23 cellular contexts compared by ENCODE assay signal in genomic region chr5:184461-184860, GRCh38. TPM values are rescaled to one million over a fixed set of nuclear protein-coding genes. Genes with fewer than 3 reads are reported as not detected.
DNase-seq lines count a peak whose midpoint lies in the region; ATAC-seq and TF ChIP-seq lines count a peak whose summit lies in the region.
"Had no signal": no experiment of that assay in that cellular context is flagged by ENCODE, and none has a peak within 500 bp of the region (broad histone marks: within the 10 kb centered on the region; RNA-seq: fewer than 3 reads in every experiment).

No MANE protein-coding gene starts in this region.

- DNase-seq in AG09319 (ENCODE audit: extremely low read depth, low read depth) (peak; percentile 41), PC-3 (peak; percentile 25), fibroblast of peridontal ligament (ENCODE audit: extremely low read depth) (peak; percentile 24), putamen (ENCODE audit: low spot score) (no peak), OCI-M1 (lab: John Stamatoyannopoulos, UW) (no peak)
- no peak for DNase-seq in naive thymus-derived CD4-positive, alpha-beta T cell
- DNase-seq in naive thymus-derived CD8-positive, alpha-beta T cell: no peak
- DNase-seq: BE2C, GF-D8, NCI-H1092 treated with DMSO at 0.1 percent for 48 hours, NCI-H146, NCI-H2029 treated with DMSO at 0.1 percent for 48 hours, NCI-H226, NCI-H524 had no signal

- H3K9me2 ChIP-seq in PC-3 (replicated peaks; ENCODE audit: low read length): no peaks in the 10 kb centered on the region

- H3F3A ChIP-seq in PC-3 (ENCODE audit: low read length, unreplicated experiment): no peaks in the 10 kb centered on the region

- H3K9me3 ChIP-seq in BLaER1 treated with 17β-estradiol and CSF1 and Interleukin-3, amounts not matched to agents 10 nM and 100 nM (replicated peaks in 1 of 11): no peaks in the 10 kb centered on the region
- H3K9me3 ChIP-seq in PC-3 (ENCODE audit: low read length): no peaks in the 10 kb centered on the region
- H3K9me3 ChIP-seq in naive thymus-derived CD4-positive, alpha-beta T cell (ENCODE audit: control insufficient read depth in 2 of 3, low read length in 3 of 3): no peaks in the 10 kb centered on the region
- H3K9me3 ChIP-seq: BE2C, HAP-1 had no signal

- BruUV-seq in PC-3 (replicated peaks; lab: Mats Ljungman, UMichigan): no TSS peak

- H3K27ac ChIP-seq in BLaER1 treated with 17β-estradiol and CSF1 and Interleukin-3, amounts not matched to agents 10 nM and 100 nM: no peak overlapping the region
- no peak overlapping the region for H3K27ac ChIP-seq in PC-3 (ENCODE audit: low read length)
- no peak overlapping the region for H3K27ac ChIP-seq in naive thymus-derived CD4-positive, alpha-beta T cell (ENCODE audit: low read depth, low read length)
- H3K27ac ChIP-seq: HL-60 had no signal

- no peak overlapping the region for H3K9ac ChIP-seq in BLaER1 treated with 17β-estradiol and CSF1 and Interleukin-3, amounts not matched to agents 10 nM and 100 nM
- no peak overlapping the region for H3K9ac ChIP-seq in PC-3 (ENCODE audit: low read length)

- H3K79me2 ChIP-seq in PC-3 (ENCODE audit: low read length): no peaks in the 10 kb centered on the region

- H3K27me3 Mint-ChIP-seq in naive thymus-derived CD4-positive, alpha-beta T cell: peaks cover 0 to 9% (median 0%) of the 10 kb centered on the region in 5 donors
- H3K27me3 Mint-ChIP-seq in naive thymus-derived CD8-positive, alpha-beta T cell: peaks cover 0 to 10% (median 3%) of the 10 kb centered on the region in 5 donors

- H3K9me3 Mint-ChIP-seq in naive thymus-derived CD4-positive, alpha-beta T cell: peaks cover 0 to 2% (median 0%) of the 10 kb centered on the region in 11 donors
- no peaks in the 10 kb centered on the region for H3K9me3 Mint-ChIP-seq in naive thymus-derived CD8-positive, alpha-beta T cell
- H3K9me3 Mint-ChIP-seq: GM23338 had no signal

- H3K27ac Mint-ChIP-seq in naive thymus-derived CD4-positive, alpha-beta T cell: peak overlapping the region in 1 of 9 donors; percentile 19
- no peak overlapping the region for H3K27ac Mint-ChIP-seq in naive thymus-derived CD8-positive, alpha-beta T cell
- H3K27ac Mint-ChIP-seq: GM23338 had no signal

- peaks cover 0 to 36% (median 27%) of the 10 kb centered on the region in 11 experiments; a peak in 14 of 22 replicates for H3K36me3 ChIP-seq in BLaER1 treated with 17β-estradiol and CSF1 and Interleukin-3, amounts not matched to agents 10 nM and 100 nM
- H3K36me3 ChIP-seq in PC-3 (ENCODE audit: low read depth, low read length): no peaks in the 10 kb centered on the region
- H3K36me3 ChIP-seq in naive thymus-derived CD4-positive, alpha-beta T cell (ENCODE audit: control insufficient read depth in 2 of 3, insufficient read depth in 3 of 3, low read length in 3 of 3): no peaks in the 10 kb centered on the region
- H3K36me3 ChIP-seq: BE2C, HAP-1 had no signal

- H3K4me3 Mint-ChIP-seq in naive thymus-derived CD4-positive, alpha-beta T cell: no peak overlapping the region
- no peak overlapping the region for H3K4me3 Mint-ChIP-seq in naive thymus-derived CD8-positive, alpha-beta T cell
- H3K4me3 Mint-ChIP-seq: GM23338 had no signal

- no peak overlapping the region for H2AFZ ChIP-seq in PC-3 (ENCODE audit: low read length)
- H2AFZ ChIP-seq: GM23338 had no signal

- H3K36me3 Mint-ChIP-seq in naive thymus-derived CD4-positive, alpha-beta T cell: no peaks in the 10 kb centered on the region
- H3K36me3 Mint-ChIP-seq in naive thymus-derived CD8-positive, alpha-beta T cell: no peaks in the 10 kb centered on the region

- CTCF ChIA-PET in PC-3 (lab: Charles Lee): no interaction called here
- CTCF ChIA-PET in naive thymus-derived CD4-positive, alpha-beta T cell (lab: Charles Lee): interaction anchor here (0.6 kb wide), 1 partner anchor 9 kb away, joined by 3 read pairs; no protein-coding TSS in a partner anchor

- peaks cover 19 to 70% (median 54%) of the 10 kb centered on the region in 10 experiments; a peak in 19 of 20 replicates for H3K4me1 ChIP-seq in BLaER1 treated with 17β-estradiol and CSF1 and Interleukin-3, amounts not matched to agents 10 nM and 100 nM
- H3K4me1 ChIP-seq in PC-3 (ENCODE audit: insufficient read depth, low read length): peaks cover 11% of the 10 kb centered on the region
- peaks cover 0 to 6% of the 10 kb centered on the region in 2 donors for H3K4me1 ChIP-seq in naive thymus-derived CD4-positive, alpha-beta T cell (ENCODE audit: control insufficient read depth in 2 of 2, insufficient read depth in 2 of 2, low read length in 2 of 2)
- H3K4me1 ChIP-seq: BE2C had no signal

- ATAC-seq in PC-3: no peak
- no peak for ATAC-seq in naive thymus-derived CD4-positive, alpha-beta T cell
- ATAC-seq in naive thymus-derived CD8-positive, alpha-beta T cell: no peak
- ATAC-seq: GM23338, HepG2, K562 had no signal

- POLR2A ChIA-PET in PC-3 (lab: Charles Lee; ENCODE audit: unreplicated experiment): no interaction called here
- POLR2A ChIA-PET in naive thymus-derived CD4-positive, alpha-beta T cell (lab: Charles Lee): no interaction called here
- POLR2A ChIA-PET in naive thymus-derived CD8-positive, alpha-beta T cell (lab: Charles Lee): no interaction called here

- TF ChIP-seq CTCF in AG09319 (IDR thresholded peaks at IDR 0.05; ENCODE audit: low read depth, low read length): no peak
- TF ChIP-seq CTCF in PC-3 (conservative IDR thresholded peaks at IDR 0.05; ENCODE audit: low read depth, low read length): no peak

- intact Hi-C loops in PC-3 (cut with micrococcal nuclease): no loop called here
- intact Hi-C loops in naive thymus-derived CD4-positive, alpha-beta T cell (cut with micrococcal nuclease): no loop called here

- peaks cover 0 to 14% (median 0%) of the 10 kb centered on the region in 11 experiments; a peak in 2 of 22 replicates for H4K20me1 ChIP-seq in BLaER1 treated with 17β-estradiol and CSF1 and Interleukin-3, amounts not matched to agents 10 nM and 100 nM
- no peaks in the 10 kb centered on the region for H4K20me1 ChIP-seq in PC-3 (ENCODE audit: low read length)

- H3K4me2 ChIP-seq in BLaER1 treated with 17β-estradiol and CSF1 and Interleukin-3, amounts not matched to agents 10 nM and 100 nM: peak overlapping the region in 6 of 11 experiments; percentile 87 to 100 (median 96); a peak in 12 of 22 replicates
- H3K4me2 ChIP-seq in PC-3 (ENCODE audit: low read length): no peak overlapping the region
- H3K4me2 ChIP-seq: GM23338 had no signal

- H3K27me3 ChIP-seq in BLaER1 treated with 17β-estradiol and CSF1 and Interleukin-3, amounts not matched to agents 10 nM and 100 nM: peaks cover 0 to 42% (median 0%) of the 10 kb centered on the region in 11 experiments; a peak in 4 of 22 replicates
- H3K27me3 ChIP-seq in PC-3 (ENCODE audit: low read length): no peaks in the 10 kb centered on the region
- H3K27me3 ChIP-seq in naive thymus-derived CD4-positive, alpha-beta T cell (ENCODE audit: control insufficient read depth in 2 of 2, insufficient read depth in 2 of 2, low read length in 2 of 2): no peaks in the 10 kb centered on the region
- H3K27me3 ChIP-seq: BE2C had no signal

- peaks cover 5 to 8% (median 6%) of the 10 kb centered on the region in 7 donors for H3K4me1 Mint-ChIP-seq in naive thymus-derived CD4-positive, alpha-beta T cell
- H3K4me1 Mint-ChIP-seq in naive thymus-derived CD8-positive, alpha-beta T cell: peaks cover 3 to 9% (median 8%) of the 10 kb centered on the region in 4 donors

- no peak overlapping the region for H3K4me3 ChIP-seq in BLaER1 treated with 17β-estradiol and CSF1 and Interleukin-3, amounts not matched to agents 10 nM and 100 nM
- H3K4me3 ChIP-seq in PC-3 (ENCODE audit: low read length): no peak overlapping the region
- no peak overlapping the region for H3K4me3 ChIP-seq in naive thymus-derived CD4-positive, alpha-beta T cell (ENCODE audit: low read length)
- H3K4me3 ChIP-seq: GM23338, HAP-1, K562 had no signal

RNA-seq across cellular contexts. Expression of gene LRRC14B, which starts 6.8 kb away (rescaled TPM):
- not detected in 2 replicates for total RNA-seq in PC-3 (2014; rRNA removed)
- not detected for total RNA-seq in naive thymus-derived CD4-positive, alpha-beta T cell
- under 1 TPM in 1 of 2 donors, not detected in 1; 0.51 TPM for polyA plus RNA-seq in naive thymus-derived CD4-positive, alpha-beta T cell
- total RNA-seq in naive thymus-derived CD8-positive, alpha-beta T cell: not detected
- polyA plus RNA-seq in naive thymus-derived CD8-positive, alpha-beta T cell: under 1 TPM in 2 of 3 donors, not detected in 1; 0.13 to 0.31 TPM
- total RNA-seq: Daoy, GM23338, HepG2, HT-29, K562, SK-MEL-5 had no signal
- polyA plus RNA-seq: GM23338, HepG2, K562 had no signal

RNA-seq across cellular contexts. Expression of gene CCDC127, which starts 33.5 kb away (rescaled TPM):
- total RNA-seq in PC-3 (2014; rRNA removed): 4.1 and 5.4 TPM in 2 replicates
- total RNA-seq in naive thymus-derived CD4-positive, alpha-beta T cell: 1 to 10 TPM; 2.9 to 9.7 (median 6.5) TPM
- 1 to 10 TPM; 5.2 to 5.6 TPM for polyA plus RNA-seq in naive thymus-derived CD4-positive, alpha-beta T cell
- 10 to 100 TPM in 1 of 2 experiments, 1 to 10 TPM in 1; 8.4 to 10.1 TPM for total RNA-seq in naive thymus-derived CD8-positive, alpha-beta T cell
- polyA plus RNA-seq in naive thymus-derived CD8-positive, alpha-beta T cell: 1 to 10 TPM; 3.2 to 4.4 (median 3.5) TPM

RNA-seq across cellular contexts. Expression of gene SDHA, which starts 33.7 kb away (rescaled TPM):
- 163 and 181 TPM in 2 replicates for total RNA-seq in PC-3 (2014; rRNA removed)
- total RNA-seq in naive thymus-derived CD4-positive, alpha-beta T cell: 100 to 1,000 TPM; 120 to 180 (median 148) TPM
- 100 to 1,000 TPM; 185 to 205 TPM for polyA plus RNA-seq in naive thymus-derived CD4-positive, alpha-beta T cell
- total RNA-seq in naive thymus-derived CD8-positive, alpha-beta T cell: 100 to 1,000 TPM; 130 to 137 TPM
- 100 to 1,000 TPM; 160 to 200 (median 165) TPM for polyA plus RNA-seq in naive thymus-derived CD8-positive, alpha-beta T cell

Comparison
In these comparisons a context has a peak if more than half of its experiments do, and no peak if none do; other contexts are left out.
1. DNase-seq: peak in AG09319 (single experiment), PC-3 (single experiment) and fibroblast of peridontal ligament (single experiment); none in putamen (single experiment), OCI-M1 (single experiment), naive thymus-derived CD4-positive, alpha-beta T cell (0 of 9) and naive thymus-derived CD8-positive, alpha-beta T cell (0 of 10).